24 cellular contexts compared by ENCODE assay signal in the genomic region with DNA sequence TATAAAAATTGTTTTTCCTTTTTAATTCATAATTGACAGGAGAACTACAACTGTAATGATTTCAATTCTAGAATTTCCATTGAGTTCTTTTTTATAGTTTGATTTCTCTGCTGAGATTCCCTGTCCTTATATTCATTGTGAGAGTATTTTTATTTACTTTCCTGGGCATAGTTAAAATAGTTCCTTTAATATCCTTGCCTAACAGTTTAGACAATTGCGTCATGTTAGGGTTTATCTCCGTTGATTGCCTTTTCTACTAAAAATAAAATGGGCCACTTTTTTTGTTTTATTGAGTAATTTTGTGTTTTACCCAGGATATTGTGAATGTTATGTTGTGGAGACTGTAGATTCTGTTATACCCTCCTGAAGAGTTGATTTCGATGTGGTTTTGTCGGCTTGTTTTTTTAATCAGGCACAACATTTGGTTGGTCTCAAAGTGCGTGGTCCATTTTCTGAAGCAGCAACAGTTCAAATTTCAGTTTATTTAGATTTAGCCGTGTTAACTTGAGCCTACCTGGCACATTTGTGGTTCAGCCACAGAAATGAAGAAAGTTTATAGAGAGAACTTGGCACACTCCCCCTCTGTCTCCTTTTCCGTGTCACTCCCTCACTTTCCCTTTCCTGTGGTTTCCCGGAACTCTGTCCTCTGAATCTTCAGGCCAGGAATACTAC. TPM values are rescaled to one million over a fixed set of nuclear protein-coding genes. Genes with fewer than 3 reads are reported as not detected.
DNase-seq lines count a peak whose midpoint lies in the region; ATAC-seq and TF ChIP-seq lines count a peak whose summit lies in the region.
"Had no signal": no experiment of that assay in that cellular context is flagged by ENCODE, and none has a peak within 500 bp of the region (broad histone marks: within the 10 kb centered on the region; RNA-seq: fewer than 3 reads in every experiment).

No MANE protein-coding gene starts in this region.

- DNase-seq in SJCRH30 (peak in 1 of 2 experiments; percentile 8), fibroblast of pulmonary artery (ENCODE audit: low read depth) (peak; percentile 27), gastrocnemius medialis (no peak), NCI-H1417 (lab: John Stamatoyannopoulos, UW) (no peak), NCI-H2081 (lab: John Stamatoyannopoulos, UW) (no peak)
- DNase-seq: activated B cell treated with CpG ODN at 0.5 μM for 24 hours; activated CD4-positive, alpha-beta T cell treated with anti-CD3 and anti-CD28 coated beads, Interleukin-2, amount 50 U/mL, for 48 hours; activated effector memory CD4-positive, alpha-beta T cell treated with Interleukin-2 at 50 U/mL for 16 hours; C1 segment of cervical spinal cord; Calu3; GM23248; head of caudate nucleus; mesendoderm; naive thymus-derived CD8-positive, alpha-beta T cell; NCI-H1105; NCI-H2029 treated with DMSO at 0.1 percent for 48 hours; NCI-H345; SK-N-SH had no signal

- POLR2A ChIA-PET in HEK293 (lab: Yijun Ruan, JAX): no interaction called here

- H3K4me3 ChIP-seq in HEK293 (ENCODE audit: low read depth, low read length) (no peak overlapping the region), SJCRH30 (peak overlapping the region; percentile 44), fibroblast of pulmonary artery (replicated peaks; ENCODE audit: low read depth, low read length) (no peak overlapping the region), gastrocnemius medialis (peak overlapping the region in 3 of 4 donors; percentile 13 to 45 (median 29))
- H3K4me3 ChIP-seq: coronary artery, GM23248, right atrium auricular region had no signal

- TF ChIP-seq CTCF in HEK293 (tag by site-specific recombination; IDR thresholded peaks at IDR 0.05): no peak
- TF ChIP-seq CTCF in fibroblast of pulmonary artery (IDR thresholded peaks at IDR 0.05; ENCODE audit: low read length, missing control alignments): no peak
- TF ChIP-seq CTCF in gastrocnemius medialis (IDR thresholded peaks at IDR 0.05 in 4 of 5, conservative IDR thresholded peaks at IDR 0.05 in 1 of 5): no peak

- no peaks in the 10 kb centered on the region for H3K9me3 ChIP-seq in HEK293 (ENCODE audit: control insufficient read depth, insufficient read depth, low read depth, low read length)
- no peaks in the 10 kb centered on the region for H3K9me3 ChIP-seq in SJCRH30 (replicated peaks)
- no peaks in the 10 kb centered on the region for H3K9me3 ChIP-seq in gastrocnemius medialis
- H3K9me3 ChIP-seq: right atrium auricular region, SK-N-SH had no signal

- ATAC-seq in gastrocnemius medialis (peak in 1 of 2 donors; percentile 60), HG02885 (IDR thresholded peaks at IDR 0.05; ENCODE audit: poor library complexity, unreplicated experiment) (no peak), HG03097 (IDR thresholded peaks at IDR 0.05; ENCODE audit: low FRiP score, unreplicated experiment) (no peak)
- ATAC-seq: naive thymus-derived CD8-positive, alpha-beta T cell had no signal

- H3K36me3 ChIP-seq in HEK293 (ENCODE audit: control insufficient read depth in 2 of 2, insufficient read depth in 1 of 2, low read length in 2 of 2) (no peaks in the 10 kb centered on the region), SJCRH30 (no peaks in the 10 kb centered on the region), gastrocnemius medialis (no peaks in the 10 kb centered on the region)
- H3K36me3 ChIP-seq: right atrium auricular region had no signal

- no peaks in the 10 kb centered on the region for H3K4me1 ChIP-seq in HEK293 (ENCODE audit: control insufficient read depth, insufficient read depth, low read length)
- H3K4me1 ChIP-seq in SJCRH30: no peaks in the 10 kb centered on the region
- H3K4me1 ChIP-seq in gastrocnemius medialis: peaks cover 0 to 12% of the 10 kb centered on the region in 2 donors
- H3K4me1 ChIP-seq: right atrium auricular region had no signal

- intact Hi-C loops in gastrocnemius medialis (cut with DNase I; ENCODE audit: low total_unique reads): no loop called here

- in situ Hi-C loops in gastrocnemius medialis (cut with MboI; ENCODE audit: low sequenced_read_pairs in 4 of 4): no loop called here

- H3K27me3 ChIP-seq in SJCRH30 (no peaks in the 10 kb centered on the region), gastrocnemius medialis (no peaks in the 10 kb centered on the region)
- H3K27me3 ChIP-seq: right atrium auricular region had no signal

- no peak for TF ChIP-seq POLR2A in gastrocnemius medialis (IDR thresholded peaks at IDR 0.05)

- H3K27ac ChIP-seq in HEK293 (ENCODE audit: extremely low read depth, low read depth, low read length): no peak overlapping the region
- no peak overlapping the region for H3K27ac ChIP-seq in SJCRH30
- H3K27ac ChIP-seq in gastrocnemius medialis: peak overlapping the region; percentile 44 to 79 (median 74)
- H3K27ac ChIP-seq: coronary artery, GM23248, KMS-11, right atrium auricular region had no signal

- CTCF ChIA-PET in HEK293 (lab: Yijun Ruan, JAX): interaction anchor here (0.6 to 0.7 kb wide), 2 partner anchors 805 to 833 kb away, joined by 3 to 4 read pairs; no protein-coding TSS in a partner anchor

TF ChIP-seq in HEK293, 187 proteins besides CTCF, POLR2A, EP300 and RAD21:
- TF ChIP-seq, protein P1, sequence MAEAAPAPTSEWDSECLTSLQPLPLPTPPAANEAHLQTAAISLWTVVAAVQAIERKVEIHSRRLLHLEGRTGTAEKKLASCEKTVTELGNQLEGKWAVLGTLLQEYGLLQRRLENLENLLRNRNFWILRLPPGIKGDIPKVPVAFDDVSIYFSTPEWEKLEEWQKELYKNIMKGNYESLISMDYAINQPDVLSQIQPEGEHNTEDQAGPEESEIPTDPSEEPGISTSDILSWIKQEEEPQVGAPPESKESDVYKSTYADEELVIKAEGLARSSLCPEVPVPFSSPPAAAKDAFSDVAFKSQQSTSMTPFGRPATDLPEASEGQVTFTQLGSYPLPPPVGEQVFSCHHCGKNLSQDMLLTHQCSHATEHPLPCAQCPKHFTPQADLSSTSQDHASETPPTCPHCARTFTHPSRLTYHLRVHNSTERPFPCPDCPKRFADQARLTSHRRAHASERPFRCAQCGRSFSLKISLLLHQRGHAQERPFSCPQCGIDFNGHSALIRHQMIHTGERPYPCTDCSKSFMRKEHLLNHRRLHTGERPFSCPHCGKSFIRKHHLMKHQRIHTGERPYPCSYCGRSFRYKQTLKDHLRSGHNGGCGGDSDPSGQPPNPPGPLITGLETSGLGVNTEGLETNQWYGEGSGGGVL (tag by site-specific recombination; IDR thresholded peaks at IDR 0.05): no peak
- TF ChIP-seq FEZF1 (tag by site-specific recombination; IDR thresholded peaks at IDR 0.05): peak; percentile 30; the same call in 1 of the 2 replicates

RNA-seq across cellular contexts. Expression of a gene that starts 16.0 kb away (rescaled TPM):
- total RNA-seq in SJCRH30 (2014; rRNA removed; shearing (Covaris generic)): 9.8 and 10.9 TPM in 2 replicates
- 10 to 100 TPM in 2 of 4 donors, 1 to 10 TPM in 2; 8.2 to 20.0 (median 10.1) TPM for total RNA-seq in gastrocnemius medialis
- total RNA-seq: activated B cell treated with CpG ODN at 0.5 μM for 24 hours; naive thymus-derived CD8-positive, alpha-beta T cell had no signal

Comparison
In these comparisons a context has a peak if more than half of its experiments do, and no peak if none do; other contexts are left out.
1. H3K27ac ChIP-seq: peak in gastrocnemius medialis (4 of 4); none in HEK293 (single experiment) and SJCRH30 (single experiment).
2. H3K4me3 ChIP-seq: peak in SJCRH30 (single experiment) and gastrocnemius medialis (3 of 4); none in HEK293 (single experiment) and fibroblast of pulmonary artery (single experiment).